Comparison of ENCODE assay signal across 1 cellular context in the genomic region with DNA sequence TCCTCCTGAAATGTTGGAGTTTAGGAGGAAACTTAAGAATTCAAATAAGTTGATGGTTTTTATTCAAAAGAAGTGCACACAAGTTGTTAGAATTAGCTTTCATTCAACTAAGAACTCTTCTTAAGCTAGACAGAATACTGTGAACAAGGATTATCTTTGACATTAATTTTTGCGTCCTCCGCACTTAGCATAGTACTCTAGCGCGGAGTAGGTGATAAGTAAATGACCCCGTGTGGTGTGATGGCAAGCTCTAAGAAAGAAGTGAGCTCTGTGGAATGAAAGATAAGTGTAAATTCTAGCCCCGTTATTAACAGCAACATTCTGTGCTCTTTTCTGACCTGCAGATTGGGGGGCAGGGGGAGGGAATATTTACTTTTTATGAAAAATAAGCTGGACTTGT.
TF ChIP-seq lines count a peak whose summit lies in the region.

No MANE protein-coding gene starts in this region.

TF ChIP-seq in endothelial cell of umbilical vein, 7 proteins besides CTCF, POLR2A, EP300 and RAD21:
- no peak for TF ChIP-seq EZH2 (IDR thresholded peaks at IDR 0.05; ENCODE audit: borderline replicate concordance, low read depth, low read length, severe bottlenecking)
- no peak for TF ChIP-seq POLR2AphosphoS5 (IDR thresholded peaks at IDR 0.05; ENCODE audit: insufficient read depth, low read depth, low read length)
- TF ChIP-seq MYC (IDR thresholded peaks at IDR 0.05; ENCODE audit: low read depth, low read length) = no peak
- no peak for TF ChIP-seq GATA2 (IDR thresholded peaks at IDR 0.05; ENCODE audit: insufficient read depth, insufficient read length, low read depth, low read length)
- no peak for TF ChIP-seq FOS (IDR thresholded peaks at IDR 0.05; ENCODE audit: borderline replicate concordance, insufficient read depth, low read length)
